1 cellular context compared by ENCODE assay signal in genomic region chr3:127899200-127899599, GRCh38.
TF ChIP-seq lines count a peak whose summit lies in the region.

No MANE protein-coding gene starts in this region.

TF ChIP-seq in GM23338, 12 proteins besides CTCF, POLR2A, EP300 and RAD21 (continued from another document):
- TF ChIP-seq, protein P1, sequence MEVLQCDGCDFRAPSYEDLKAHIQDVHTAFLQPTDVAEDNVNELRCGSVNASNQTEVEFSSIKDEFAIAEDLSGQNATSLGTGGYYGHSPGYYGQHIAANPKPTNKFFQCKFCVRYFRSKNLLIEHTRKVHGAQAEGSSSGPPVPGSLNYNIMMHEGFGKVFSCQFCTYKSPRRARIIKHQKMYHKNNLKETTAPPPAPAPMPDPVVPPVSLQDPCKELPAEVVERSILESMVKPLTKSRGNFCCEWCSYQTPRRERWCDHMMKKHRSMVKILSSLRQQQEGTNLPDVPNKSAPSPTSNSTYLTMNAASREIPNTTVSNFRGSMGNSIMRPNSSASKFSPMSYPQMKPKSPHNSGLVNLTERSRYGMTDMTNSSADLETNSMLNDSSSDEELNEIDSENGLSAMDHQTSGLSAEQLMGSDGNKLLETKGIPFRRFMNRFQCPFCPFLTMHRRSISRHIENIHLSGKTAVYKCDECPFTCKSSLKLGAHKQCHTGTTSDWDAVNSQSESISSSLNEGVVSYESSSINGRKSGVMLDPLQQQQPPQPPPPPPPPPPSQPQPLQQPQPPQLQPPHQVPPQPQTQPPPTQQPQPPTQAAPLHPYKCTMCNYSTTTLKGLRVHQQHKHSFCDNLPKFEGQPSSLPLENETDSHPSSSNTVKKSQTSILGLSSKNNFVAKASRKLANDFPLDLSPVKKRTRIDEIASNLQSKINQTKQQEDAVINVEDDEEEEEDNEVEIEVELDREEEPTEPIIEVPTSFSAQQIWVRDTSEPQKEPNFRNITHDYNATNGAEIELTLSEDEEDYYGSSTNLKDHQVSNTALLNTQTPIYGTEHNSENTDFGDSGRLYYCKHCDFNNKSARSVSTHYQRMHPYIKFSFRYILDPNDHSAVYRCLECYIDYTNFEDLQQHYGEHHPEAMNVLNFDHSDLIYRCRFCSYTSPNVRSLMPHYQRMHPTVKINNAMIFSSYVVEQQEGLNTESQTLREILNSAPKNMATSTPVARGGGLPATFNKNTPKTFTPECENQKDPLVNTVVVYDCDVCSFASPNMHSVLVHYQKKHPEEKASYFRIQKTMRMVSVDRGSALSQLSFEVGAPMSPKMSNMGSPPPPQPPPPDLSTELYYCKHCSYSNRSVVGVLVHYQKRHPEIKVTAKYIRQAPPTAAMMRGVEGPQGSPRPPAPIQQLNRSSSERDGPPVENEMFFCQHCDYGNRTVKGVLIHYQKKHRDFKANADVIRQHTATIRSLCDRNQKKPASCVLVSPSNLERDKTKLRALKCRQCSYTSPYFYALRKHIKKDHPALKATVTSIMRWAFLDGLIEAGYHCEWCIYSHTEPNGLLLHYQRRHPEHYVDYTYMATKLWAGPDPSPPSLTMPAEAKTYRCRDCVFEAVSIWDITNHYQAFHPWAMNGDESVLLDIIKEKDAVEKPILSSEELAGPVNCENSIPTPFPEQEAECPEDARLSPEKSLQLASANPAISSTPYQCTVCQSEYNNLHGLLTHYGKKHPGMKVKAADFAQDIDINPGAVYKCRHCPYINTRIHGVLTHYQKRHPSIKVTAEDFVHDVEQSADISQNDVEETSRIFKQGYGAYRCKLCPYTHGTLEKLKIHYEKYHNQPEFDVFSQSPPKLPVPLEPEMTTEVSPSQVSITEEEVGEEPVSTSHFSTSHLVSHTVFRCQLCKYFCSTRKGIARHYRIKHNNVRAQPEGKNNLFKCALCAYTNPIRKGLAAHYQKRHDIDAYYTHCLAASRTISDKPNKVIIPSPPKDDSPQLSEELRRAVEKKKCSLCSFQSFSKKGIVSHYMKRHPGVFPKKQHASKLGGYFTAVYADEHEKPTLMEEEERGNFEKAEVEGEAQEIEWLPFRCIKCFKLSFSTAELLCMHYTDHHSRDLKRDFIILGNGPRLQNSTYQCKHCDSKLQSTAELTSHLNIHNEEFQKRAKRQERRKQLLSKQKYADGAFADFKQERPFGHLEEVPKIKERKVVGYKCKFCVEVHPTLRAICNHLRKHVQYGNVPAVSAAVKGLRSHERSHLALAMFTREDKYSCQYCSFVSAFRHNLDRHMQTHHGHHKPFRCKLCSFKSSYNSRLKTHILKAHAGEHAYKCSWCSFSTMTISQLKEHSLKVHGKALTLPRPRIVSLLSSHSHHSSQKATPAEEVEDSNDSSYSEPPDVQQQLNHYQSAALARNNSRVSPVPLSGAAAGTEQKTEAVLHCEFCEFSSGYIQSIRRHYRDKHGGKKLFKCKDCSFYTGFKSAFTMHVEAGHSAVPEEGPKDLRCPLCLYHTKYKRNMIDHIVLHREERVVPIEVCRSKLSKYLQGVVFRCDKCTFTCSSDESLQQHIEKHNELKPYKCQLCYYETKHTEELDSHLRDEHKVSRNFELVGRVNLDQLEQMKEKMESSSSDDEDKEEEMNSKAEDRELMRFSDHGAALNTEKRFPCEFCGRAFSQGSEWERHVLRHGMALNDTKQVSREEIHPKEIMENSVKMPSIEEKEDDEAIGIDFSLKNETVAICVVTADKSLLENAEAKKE (CRISPR knock-in tag; IDR thresholded peaks at IDR 0.05) = no peak
- no peak for TF ChIP-seq STAT1 (IDR thresholded peaks at IDR 0.05; ENCODE audit: unreplicated experiment)
- no peak for TF ChIP-seq ZNF331 (CRISPR knock-in tag; IDR thresholded peaks at IDR 0.05; ENCODE audit: low read depth)
